21 cellular contexts compared by ENCODE assay signal in the genomic region with DNA sequence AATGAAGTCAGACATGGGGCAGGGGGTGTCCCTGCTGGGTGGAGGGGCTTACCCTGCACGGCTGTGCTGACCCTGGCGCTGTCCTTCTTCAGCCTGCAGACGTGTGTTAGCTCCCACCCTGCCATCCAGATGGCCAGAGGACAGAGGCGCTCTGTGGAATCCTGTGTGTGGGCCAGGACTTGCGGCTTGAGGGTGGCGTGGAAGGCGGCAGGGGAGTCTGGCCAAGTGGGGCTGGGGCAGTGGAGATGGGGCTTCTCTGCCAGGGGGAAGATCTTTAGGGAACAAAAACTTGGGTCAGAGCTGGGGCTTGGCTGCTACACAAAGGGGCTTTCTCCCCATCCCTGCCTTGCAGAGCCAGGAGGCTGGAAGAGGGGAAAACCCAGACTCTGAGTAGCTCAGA. TPM values are rescaled to one million over a fixed set of nuclear protein-coding genes. Genes with fewer than 3 reads are reported as not detected.
DNase-seq lines count a peak whose midpoint lies in the region; TF ChIP-seq lines count a peak whose summit lies in the region.
"Had no signal": no experiment of that assay in that cellular context is flagged by ENCODE, and none has a peak within 500 bp of the region (broad histone marks: within the 10 kb centered on the region; RNA-seq: fewer than 3 reads in every experiment).

No MANE protein-coding gene starts in this region.

- H3K4me3 Mint-ChIP-seq in chondrocyte (ENCODE audit: unreplicated experiment) = no peak overlapping the region
- H3K4me3 Mint-ChIP-seq in mesothelial cell of epicardium = no peak overlapping the region
- no peak overlapping the region for H3K4me3 Mint-ChIP-seq in progenitor cell of endocrine pancreas (ENCODE audit: low read depth)
- H3K4me3 Mint-ChIP-seq: activated CD4-positive, alpha-beta T cell treated with anti-CD3 and anti-CD28 coated beads, Interleukin-2, amount 10 ng/mL, durations not matched to agents 24 days and 14 days; CD4-positive, CD25-positive, alpha-beta regulatory T cell; H9; natural killer cell treated with Interleukin-12 subunit alpha and Interleukin-12 subunit beta and Interleukin-15 and Interleukin-18, amount 100 ng/mL, for 72 hours; stimulated activated naive CD8-positive, alpha-beta T cell treated with anti-CD3 and anti-CD28 coated beads, Interleukin-15, Interleukin-2, amounts not matched to agents 100 ng/mL and 50 ng/mL, for 24 hours had no signal

- H3K4me1 ChIP-seq in BLaER1 treated with 17β-estradiol and CSF1 and Interleukin-3, amounts not matched to agents 10 nM and 100 nM = peaks cover 45 to 100% (median 99%) of the 10 kb centered on the region in 10 experiments
- peaks cover 0 to 60% (median 29%) of the 10 kb centered on the region in 6 donors for H3K4me1 ChIP-seq in spleen

- no peaks in the 10 kb centered on the region for H4K20me1 ChIP-seq in BLaER1 treated with 17β-estradiol and CSF1 and Interleukin-3, amounts not matched to agents 10 nM and 100 nM

- H3K27me3 ChIP-seq in BLaER1 treated with 17β-estradiol and CSF1 and Interleukin-3, amounts not matched to agents 10 nM and 100 nM = peaks cover 0 to 12% (median 0%) of the 10 kb centered on the region in 11 experiments; a peak in 2 of 22 replicates
- no peaks in the 10 kb centered on the region for H3K27me3 ChIP-seq in spleen (replicated peaks in 1 of 7)

- H3K9ac ChIP-seq in BLaER1 treated with 17β-estradiol and CSF1 and Interleukin-3, amounts not matched to agents 10 nM and 100 nM = peak overlapping the region in 4 of 11 experiments; percentile 16 to 31 (median 23); a peak in 3 of 22 replicates

- no peaks in the 10 kb centered on the region for H3K27me3 Mint-ChIP-seq in chondrocyte (ENCODE audit: low read depth)
- H3K27me3 Mint-ChIP-seq in mesothelial cell of epicardium (ENCODE audit: low read depth) = no peaks in the 10 kb centered on the region
- no peaks in the 10 kb centered on the region for H3K27me3 Mint-ChIP-seq in progenitor cell of endocrine pancreas
- H3K27me3 Mint-ChIP-seq: activated CD4-positive, alpha-beta T cell treated with anti-CD3 and anti-CD28 coated beads, Interleukin-2, amount 10 ng/mL, durations not matched to agents 24 days and 14 days; CD4-positive, CD25-positive, alpha-beta regulatory T cell; stimulated activated naive CD8-positive, alpha-beta T cell treated with anti-CD3 and anti-CD28 coated beads, Interleukin-15, Interleukin-2, amounts not matched to agents 100 ng/mL and 50 ng/mL, for 24 hours had no signal

- H3K4me3 ChIP-seq in BLaER1 treated with 17β-estradiol and CSF1 and Interleukin-3, amounts not matched to agents 10 nM and 100 nM = no peak overlapping the region
- H3K4me3 ChIP-seq in spleen = no peak overlapping the region

- H3K36me3 Mint-ChIP-seq in chondrocyte (ENCODE audit: low read depth) (no peaks in the 10 kb centered on the region), mesothelial cell of epicardium (no peaks in the 10 kb centered on the region), progenitor cell of endocrine pancreas (ENCODE audit: insufficient read depth) (no peaks in the 10 kb centered on the region)
- H3K36me3 Mint-ChIP-seq: activated naive CD4-positive, alpha-beta T cell treated with anti-CD3 and anti-CD28 coated beads, Interleukin-2, amount 50 U/mL, for 72 hours; CD4-positive, CD25-positive, alpha-beta regulatory T cell; natural killer cell treated with Interleukin-12 subunit alpha and Interleukin-12 subunit beta and Interleukin-15 and Interleukin-18, amount 100 ng/mL, for 72 hours had no signal

- 78 to 88% (median 84%) methylated on average over 7 of the region's 7 CpGs for WGBS in spleen, 5 donors

- no peaks in the 10 kb centered on the region for H3K9me3 ChIP-seq in BLaER1 treated with 17β-estradiol and CSF1 and Interleukin-3, amounts not matched to agents 10 nM and 100 nM (replicated peaks in 1 of 11)
- no peaks in the 10 kb centered on the region for H3K9me3 ChIP-seq in spleen

- peak overlapping the region in 10 of 11 experiments; percentile 6 to 98 (median 90); a peak in 19 of 22 replicates for H3K4me2 ChIP-seq in BLaER1 treated with 17β-estradiol and CSF1 and Interleukin-3, amounts not matched to agents 10 nM and 100 nM

- H3K9me3 Mint-ChIP-seq in chondrocyte (ENCODE audit: low read depth) (no peaks in the 10 kb centered on the region), mesothelial cell of epicardium (no peaks in the 10 kb centered on the region), progenitor cell of endocrine pancreas (ENCODE audit: low read depth) (no peaks in the 10 kb centered on the region)
- H3K9me3 Mint-ChIP-seq: activated CD4-positive, alpha-beta T cell treated with anti-CD3 and anti-CD28 coated beads, Interleukin-2, amount 10 ng/mL, durations not matched to agents 24 days and 14 days; activated naive CD4-positive, alpha-beta T cell treated with anti-CD3 and anti-CD28 coated beads, Interleukin-2, amount 50 U/mL, for 72 hours; CD4-positive, CD25-positive, alpha-beta regulatory T cell; H9; IgD-negative memory B cell; natural killer cell treated with Interleukin-12 subunit alpha and Interleukin-12 subunit beta and Interleukin-15 and Interleukin-18, amount 100 ng/mL, for 72 hours; stimulated activated naive CD8-positive, alpha-beta T cell treated with anti-CD3 and anti-CD28 coated beads, Interleukin-15, Interleukin-2, amounts not matched to agents 100 ng/mL and 50 ng/mL, for 24 hours had no signal

- H3K4me1 Mint-ChIP-seq in chondrocyte (ENCODE audit: low read depth) (peaks cover 93% of the 10 kb centered on the region), mesothelial cell of epicardium (peaks cover 83% of the 10 kb centered on the region), progenitor cell of endocrine pancreas (ENCODE audit: low read depth) (peaks cover 12% of the 10 kb centered on the region)
- H3K4me1 Mint-ChIP-seq: activated CD4-positive, alpha-beta T cell treated with anti-CD3 and anti-CD28 coated beads, Interleukin-2, amount 10 ng/mL, durations not matched to agents 24 days and 14 days; CD4-positive, CD25-positive, alpha-beta regulatory T cell had no signal

- no peak for TF ChIP-seq POLR2A in spleen (IDR thresholded peaks at IDR 0.05)

- peak overlapping the region in 8 of 11 experiments; percentile 3 to 90 (median 45); a peak in 11 of 22 replicates for H3K27ac ChIP-seq in BLaER1 treated with 17β-estradiol and CSF1 and Interleukin-3, amounts not matched to agents 10 nM and 100 nM
- H3K27ac ChIP-seq in spleen = no peak overlapping the region

- no peaks in the 10 kb centered on the region for H3K36me3 ChIP-seq in BLaER1 treated with 17β-estradiol and CSF1 and Interleukin-3, amounts not matched to agents 10 nM and 100 nM
- no peaks in the 10 kb centered on the region for H3K36me3 ChIP-seq in spleen

- peak; percentile 51 for DNase-seq in chondrocyte (ENCODE audit: low spot score)
- DNase-seq in mesothelial cell of epicardium (ENCODE audit: low spot score in 2 of 2, unreplicated experiment in 2 of 2) = no peak
- peak; percentile 69 for DNase-seq in spleen
- DNase-seq in retina = no peak
- no peak for DNase-seq in stimulated activated naive CD4-positive, alpha-beta T cell treated with Interleukin-2 at 50 U/mL for 16 hours (lab: John Stamatoyannopoulos, UW)
- no peak for DNase-seq in stimulated activated CD4-positive, alpha-beta T cell treated with anti-CD3 and anti-CD28 coated beads, Interleukin-2, amount 100 ng/mL, for 48 hours
- no peak for DNase-seq in progenitor cell of endocrine pancreas (ENCODE audit: low spot score, unreplicated experiment)
- DNase-seq: activated CD4-positive, alpha-beta T cell treated with anti-CD3 and anti-CD28 coated beads, Interleukin-2, amount 10 ng/mL, durations not matched to agents 24 days and 14 days; CD4-positive, CD25-positive, alpha-beta regulatory T cell; effector memory CD4-positive, alpha-beta T cell; H9; NCI-H1105; NCI-H2081 treated with DMSO at 0.1 percent for 48 hours; stimulated activated CD4-positive, alpha-beta T cell treated with anti-CD3 and anti-CD28 coated beads, Interleukin-4, amount 100 ng/mL, for 24 hours; T-helper 2 cell had no signal

- TF ChIP-seq CTCF in chondrocyte (IDR thresholded peaks at IDR 0.05) (no peak), mesothelial cell of epicardium (IDR thresholded peaks at IDR 0.05; ENCODE audit: unreplicated experiment) (no peak), spleen (IDR thresholded peaks at IDR 0.05 in 8 of 11, conservative IDR thresholded peaks at IDR 0.05 in 3 of 11) (no peak), progenitor cell of endocrine pancreas (IDR thresholded peaks at IDR 0.05; ENCODE audit: unreplicated experiment) (no peak)

- intact Hi-C loops in spleen (cut with DNase I; ENCODE audit: low total_unique reads) = no loop called here

- H3K27ac Mint-ChIP-seq in chondrocyte (ENCODE audit: unreplicated experiment) (peak overlapping the region; percentile 77), mesothelial cell of epicardium (peak overlapping the region; percentile 97), progenitor cell of endocrine pancreas (no peak overlapping the region)
- H3K27ac Mint-ChIP-seq: activated CD4-positive, alpha-beta T cell treated with anti-CD3 and anti-CD28 coated beads, Interleukin-2, amount 10 ng/mL, durations not matched to agents 24 days and 14 days; activated naive CD4-positive, alpha-beta T cell treated with anti-CD3 and anti-CD28 coated beads, Interleukin-2, amount 50 U/mL, for 72 hours; CD4-positive, CD25-positive, alpha-beta regulatory T cell; H9; IgD-negative memory B cell; natural killer cell treated with Interleukin-12 subunit alpha and Interleukin-12 subunit beta and Interleukin-15 and Interleukin-18, amount 100 ng/mL, for 72 hours; stimulated activated naive CD8-positive, alpha-beta T cell treated with anti-CD3 and anti-CD28 coated beads, Interleukin-15, Interleukin-2, amounts not matched to agents 100 ng/mL and 50 ng/mL, for 24 hours had no signal

RNA-seq across cellular contexts. Expression of a gene that starts 46.5 kb away (rescaled TPM):
- total RNA-seq in chondrocyte (156 to 198 TPM (median 195 TPM) in 3 replicates), mesothelial cell of epicardium (84.4 to 86.6 TPM (median 85.3 TPM) in 3 replicates), spleen (100 to 1,000 TPM in 2 of 7 donors, 10 to 100 TPM in 5; 38.9 to 133 (median 68.9) TPM), progenitor cell of endocrine pancreas (1.4 and 1.5 TPM in 2 replicates)
- polyA plus RNA-seq in spleen = 10 to 100 TPM in 1 of 3 donors, 1 to 10 TPM in 2; 6.9 to 28.0 (median 9.3) TPM
- total RNA-seq: activated CD4-positive, alpha-beta T cell treated with anti-CD3 and anti-CD28 coated beads, Interleukin-2, amount 10 ng/mL, durations not matched to agents 24 days and 14 days; SK-MEL-5 had no signal
- polyA plus RNA-seq: CD4-positive, CD25-positive, alpha-beta regulatory T cell had no signal

Comparison
In these comparisons a context has a peak if more than half of its experiments do, and no peak if none do; other contexts are left out.
1. H3K27ac ChIP-seq: peak in BLaER1 treated with 17β-estradiol and CSF1 and Interleukin-3, amounts not matched to agents 10 nM and 100 nM (8 of 11); none in spleen (0 of 8).
2. DNase-seq: peak in chondrocyte (single experiment) and spleen (single experiment); none in mesothelial cell of epicardium (0 of 2), retina (single experiment), stimulated activated naive CD4-positive, alpha-beta T cell treated with Interleukin-2 at 50 U/mL for 16 hours (single experiment), stimulated activated CD4-positive, alpha-beta T cell treated with anti-CD3 and anti-CD28 coated beads, Interleukin-2, amount 100 ng/mL, for 48 hours (0 of 2) and progenitor cell of endocrine pancreas (single experiment).
3. RNA of a gene that starts 46.5 kb away (total RNA-seq): 156 to 198 TPM in chondrocyte, 84.4 to 86.6 TPM in mesothelial cell of epicardium and 38.9 to 133 TPM in spleen; 1.4 to 1.5 TPM in progenitor cell of endocrine pancreas; every median in the first group is over 10 times any median in the second.